ENCODE assay signal across 27 cellular contexts in genomic region chr10:52252322-52252721, GRCh38.
"Had no signal": no experiment of that assay in that cellular context is flagged by ENCODE, and none has a peak within 500 bp of the region (broad histone marks: within the 10 kb centered on the region; RNA-seq: fewer than 3 reads in every experiment).

No MANE protein-coding gene starts in this region.

- H3K36me3 Mint-ChIP-seq: activated naive CD8-positive, alpha-beta T cell treated with anti-CD3 and anti-CD28 coated beads for 36 hours; mesothelial cell of epicardium; natural killer cell; stimulated activated memory B cell treated with anti-CD40 and anti-IgM and Interleukin-4, amounts not matched to agents 10 μg/mL and 1 μg/mL and 100 μg/mL, for 72 hours had no signal

- H3K4me3 ChIP-seq: adrenal gland, body of pancreas, gastroesophageal sphincter, smooth muscle cell, stomach, thyroid gland, upper lobe of left lung, vagina had no signal

- H3K4me1 ChIP-seq: adrenal gland, body of pancreas, gastroesophageal sphincter, vagina had no signal

- H3K9me3 Mint-ChIP-seq: activated naive CD8-positive, alpha-beta T cell treated with anti-CD3 and anti-CD28 coated beads for 36 hours; mesothelial cell of epicardium had no signal

- DNase-seq: activated CD4-positive, alpha-beta T cell treated with anti-CD3 and anti-CD28 coated beads for 48 hours; activated CD4-positive, alpha-beta T cell treated with anti-CD3 and anti-CD28 coated beads, Interleukin-2, amount 50 U/mL, for 48 hours; activated CD8-positive, alpha-beta memory T cell treated with anti-CD3 and anti-CD28 coated beads for 24 hours; activated effector memory CD4-positive, alpha-beta T cell treated with Interleukin-2 at 50 U/mL for 16 hours; activated naive CD4-positive, alpha-beta T cell treated with Interleukin-2 at 50 U/mL for 16 hours; activated naive CD8-positive, alpha-beta T cell treated with anti-CD3 and anti-CD28 coated beads for 36 hours; adrenal gland; aorta; body of pancreas; cortex of kidney; effector memory CD8-positive, alpha-beta T cell; erythroblast; hypothalamus; natural killer cell; stimulated activated CD4-positive, alpha-beta T cell treated with anti-CD3 and anti-CD28 coated beads, Interleukin-1b, Interleukin-23, amount 100 ng/mL, for 48 hours; stimulated activated CD4-positive, alpha-beta T cell treated with anti-CD3 and anti-CD28 coated beads, Interleukin-4, amount 100 ng/mL, for 4 hours; stimulated activated CD8-positive, alpha-beta memory T cell treated with anti-CD3 and anti-CD28 coated beads, Interleukin-4, amount 100 ng/mL, for 48 hours; stomach; thyroid gland; upper lobe of left lung had no signal

- H3K36me3 ChIP-seq: adrenal gland, gastroesophageal sphincter, stomach, thyroid gland, upper lobe of left lung, vagina had no signal

- H3K27ac Mint-ChIP-seq: activated naive CD8-positive, alpha-beta T cell treated with anti-CD3 and anti-CD28 coated beads for 36 hours; effector memory CD8-positive, alpha-beta T cell; mesothelial cell of epicardium; natural killer cell; stimulated activated memory B cell treated with anti-CD40 and anti-IgM and Interleukin-4, amounts not matched to agents 10 μg/mL and 1 μg/mL and 100 μg/mL, for 72 hours had no signal

- H3K4me3 Mint-ChIP-seq: activated naive CD8-positive, alpha-beta T cell treated with anti-CD3 and anti-CD28 coated beads for 36 hours; effector memory CD8-positive, alpha-beta T cell; mesothelial cell of epicardium; natural killer cell; stimulated activated memory B cell treated with anti-CD40 and anti-IgM and Interleukin-4, amounts not matched to agents 10 μg/mL and 1 μg/mL and 100 μg/mL, for 72 hours had no signal

- ATAC-seq: body of pancreas; effector memory CD8-positive, alpha-beta T cell; gastroesophageal sphincter; natural killer cell; sciatic nerve; stimulated activated memory B cell treated with anti-CD40 and anti-IgM and Interleukin-4, amounts not matched to agents 10 μg/mL and 1 μg/mL and 100 μg/mL, for 72 hours had no signal

- H3K4me1 Mint-ChIP-seq: activated naive CD8-positive, alpha-beta T cell treated with anti-CD3 and anti-CD28 coated beads for 36 hours; mesothelial cell of epicardium; natural killer cell; stimulated activated memory B cell treated with anti-CD40 and anti-IgM and Interleukin-4, amounts not matched to agents 10 μg/mL and 1 μg/mL and 100 μg/mL, for 72 hours had no signal

- H3K27me3 ChIP-seq: adrenal gland, body of pancreas, gastroesophageal sphincter, stomach, thyroid gland, upper lobe of left lung, vagina had no signal

- H3K9me3 ChIP-seq: adrenal gland, body of pancreas, gastroesophageal sphincter, stomach, thyroid gland, upper lobe of left lung, vagina had no signal

- H3K27ac ChIP-seq: adrenal gland, body of pancreas, gastroesophageal sphincter, stomach, thyroid gland, upper lobe of left lung, vagina, VCaP had no signal

- H3K27me3 Mint-ChIP-seq: activated naive CD8-positive, alpha-beta T cell treated with anti-CD3 and anti-CD28 coated beads for 36 hours; effector memory CD8-positive, alpha-beta T cell; stimulated activated memory B cell treated with anti-CD40 and anti-IgM and Interleukin-4, amounts not matched to agents 10 μg/mL and 1 μg/mL and 100 μg/mL, for 72 hours had no signal
